In genomic region chr12:128844031-128844635, GRCh38 we compare ENCODE assay signal across 12 cellular contexts. TPM values are rescaled to one million over a fixed set of nuclear protein-coding genes. Genes with fewer than 3 reads are reported as not detected.
DNase-seq lines count a peak whose midpoint lies in the region; ATAC-seq, FAIRE-seq and TF ChIP-seq lines count a peak whose summit lies in the region.
"Had no signal": no experiment of that assay in that cellular context is flagged by ENCODE, and none has a peak within 500 bp of the region (broad histone marks: within the 10 kb centered on the region; RNA-seq: fewer than 3 reads in every experiment).

No MANE protein-coding gene starts in this region.

- no peak for FAIRE-seq in kidney (lab: Jason Lieb, UNC)
- FAIRE-seq: endothelial cell of umbilical vein had no signal

- H3K4me2 ChIP-seq in SK-N-SH = no peak overlapping the region

- H3K36me3 ChIP-seq in SK-N-SH (replicated peaks in 1 of 2; ENCODE audit: control insufficient read depth in 1 of 2, insufficient read depth in 2 of 2, low read length in 1 of 2) (no peaks in the 10 kb centered on the region), WERI-Rb-1 (no peaks in the 10 kb centered on the region), kidney (ENCODE audit: control insufficient read depth in 1 of 2, insufficient read depth in 2 of 2, low read length in 2 of 2) (no peaks in the 10 kb centered on the region)
- H3K36me3 ChIP-seq: vagina had no signal

- H3K9me3 ChIP-seq in SK-N-SH (no peaks in the 10 kb centered on the region), WERI-Rb-1 (ENCODE audit: severe bottlenecking) (no peaks in the 10 kb centered on the region), kidney (ENCODE audit: control insufficient read depth in 1 of 2, low read length in 2 of 2) (no peaks in the 10 kb centered on the region)
- H3K9me3 ChIP-seq: vagina had no signal

- no peak for TF ChIP-seq EP300 in SK-N-SH (IDR thresholded peaks at IDR 0.05; ENCODE audit: borderline replicate concordance in 1 of 2, low read depth in 1 of 2, low read length in 1 of 2)

- no peaks in the 10 kb centered on the region for H4K20me1 ChIP-seq in SK-N-SH (ENCODE audit: insufficient read depth)

- H3K4me1 ChIP-seq in SK-N-SH (ENCODE audit: control insufficient read depth in 1 of 2, insufficient read depth in 2 of 2, low read depth in 1 of 2, low read length in 1 of 2) (no peaks in the 10 kb centered on the region), kidney (ENCODE audit: control insufficient read depth in 1 of 2, insufficient read depth in 1 of 2, low read depth in 1 of 2, low read length in 2 of 2) (no peaks in the 10 kb centered on the region)
- H3K4me1 ChIP-seq: vagina had no signal

- CTCF ChIA-PET in SK-N-SH (lab: Yijun Ruan, JAX) = no interaction called here

- H2AFZ ChIP-seq in SK-N-SH (ENCODE audit: low read depth) = no peak overlapping the region

- 19% methylated on average over 7 of the region's 11 CpGs for WGBS in SK-N-SH (ENCODE audit: low lambda C conversion rate)

- no peaks in the 10 kb centered on the region for H3K9me2 ChIP-seq in SK-N-SH

- H3K79me2 ChIP-seq in SK-N-SH (ENCODE audit: insufficient read depth) = no peaks in the 10 kb centered on the region

- TF ChIP-seq CTCF in SK-N-SH (IDR thresholded peaks at IDR 0.05) (no peak), WERI-Rb-1 (IDR thresholded peaks at IDR 0.05; ENCODE audit: low read depth, low read length) (peak; percentile 67), kidney (IDR thresholded peaks at IDR 0.05; ENCODE audit: borderline replicate concordance, extremely low read depth, insufficient read depth) (no peak)

- H3K27me3 ChIP-seq in SK-N-SH (ENCODE audit: insufficient read depth) = no peaks in the 10 kb centered on the region
- H3K27me3 ChIP-seq in WERI-Rb-1 (ENCODE audit: insufficient read depth, low read depth, severe bottlenecking) = no peaks in the 10 kb centered on the region
- H3K27me3 ChIP-seq: vagina had no signal

- H3K27ac ChIP-seq in SK-N-SH (ENCODE audit: low read depth in 2 of 2, low read length in 1 of 2) (no peak overlapping the region), WERI-Rb-1 (no peak overlapping the region), kidney (ENCODE audit: low read depth in 2 of 2, low read length in 2 of 2) (no peak overlapping the region)
- H3K27ac ChIP-seq: vagina had no signal

- no peaks in the 10 kb centered on the region for H3F3A ChIP-seq in SK-N-SH (replicated peaks; ENCODE audit: insufficient read depth)

- H3K9ac ChIP-seq in SK-N-SH = no peak overlapping the region
- no peak overlapping the region for H3K9ac ChIP-seq in kidney (ENCODE audit: low read length in 2 of 2)

- ATAC-seq in SK-N-SH treated with all-trans-retinoic acid at 6 μM for 48 hours (no peak), HG02981 (IDR thresholded peaks at IDR 0.05; ENCODE audit: unreplicated experiment) (peak; percentile 48)

- intact Hi-C loops in posterior vena cava (cut with DNase I) (no loop called here), kidney (cut with DNase I) (no loop called here)

- H3K4me3 ChIP-seq in SK-N-SH (ENCODE audit: low read depth in 2 of 2, low read length in 1 of 2) (no peak overlapping the region), WERI-Rb-1 (ENCODE audit: low read depth, low read length) (no peak overlapping the region), kidney (ENCODE audit: low read length in 2 of 2) (no peak overlapping the region)
- H3K4me3 ChIP-seq: vagina had no signal

- DNase-seq in SK-N-SH = peak; percentile 64
- DNase-seq in WERI-Rb-1 = peak; percentile 48
- peak; percentile 78 for DNase-seq in posterior vena cava (ENCODE audit: low spot score)
- no peak for DNase-seq in kidney
- DNase-seq in amygdala (lab: John Stamatoyannopoulos, UW) = no peak
- no peak for DNase-seq in ecto neural progenitor cell (ENCODE audit: low spot score)
- DNase-seq: ACHN had no signal

- POLR2A ChIA-PET in SK-N-SH (lab: Yijun Ruan, JAX) = no interaction called here

- TF ChIP-seq RAD21 in SK-N-SH (IDR thresholded peaks at IDR 0.05; ENCODE audit: low read length) = no peak

TF ChIP-seq in SK-N-SH, 30 proteins besides CTCF, POLR2A, EP300 and RAD21 (continues in another document):
- TF ChIP-seq REST (IDR thresholded peaks at IDR 0.05; ENCODE audit: low read depth, low read length) = no peak
- no peak for TF ChIP-seq PBX3 (IDR thresholded peaks at IDR 0.05)
- TF ChIP-seq GABPA (IDR thresholded peaks at IDR 0.05; ENCODE audit: low read depth) = no peak

TF ChIP-seq in SK-N-SH treated with all-trans-retinoic acid at 6 μM for 48 hours, 23 proteins besides CTCF, POLR2A, EP300 and RAD21:
- no peak for TF ChIP-seq ZFP3 (CRISPR knock-in tag; IDR thresholded peaks at IDR 0.05)
- no peak for TF ChIP-seq CSDC2 (CRISPR knock-in tag; IDR thresholded peaks at IDR 0.05)
- no peak for TF ChIP-seq ZFP30 (CRISPR knock-in tag; IDR thresholded peaks at IDR 0.05)
- no peak for TF ChIP-seq CREB5 (CRISPR knock-in tag; IDR thresholded peaks at IDR 0.05; ENCODE audit: low read depth)
- TF ChIP-seq ISL1 (CRISPR knock-in tag; IDR thresholded peaks at IDR 0.05) = no peak
- TF ChIP-seq PPARA (CRISPR knock-in tag; IDR thresholded peaks at IDR 0.05; ENCODE audit: borderline replicate concordance) = no peak
- TF ChIP-seq ESRRG (CRISPR knock-in tag; IDR thresholded peaks at IDR 0.05) = no peak
- no peak for TF ChIP-seq ARNTL (CRISPR knock-in tag; IDR thresholded peaks at IDR 0.05; ENCODE audit: borderline replicate concordance, low read depth)
- no peak for TF ChIP-seq ZNF565 (CRISPR knock-in tag; conservative IDR thresholded peaks at IDR 0.05; ENCODE audit: low read depth)
- no peak for TF ChIP-seq RARB (CRISPR knock-in tag; IDR thresholded peaks at IDR 0.05)
- TF ChIP-seq POU6F1 (CRISPR knock-in tag; IDR thresholded peaks at IDR 0.05; ENCODE audit: borderline replicate concordance, low read depth) = no peak
- no peak for TF ChIP-seq TOX (CRISPR knock-in tag; IDR thresholded peaks at IDR 0.05; ENCODE audit: borderline replicate concordance)
- no peak for TF ChIP-seq TSHZ2 (CRISPR knock-in tag; IDR thresholded peaks at IDR 0.05)

RNA-seq across cellular contexts. Expression of gene GLT1D1, which starts 9.1 kb away (rescaled TPM):
- 0.05 and 0.06 TPM in 2 replicates for polyA plus RNA-seq in SK-N-SH (2012; rRNA removed)
- polyA plus RNA-seq in SK-N-SH (2012; cell fraction: cytosol; rRNA removed) = 0.14 and 0.21 TPM in 2 replicates
- 0.02 and 0.08 TPM in 2 replicates for polyA plus RNA-seq in SK-N-SH (2012; cell fraction: nucleus; rRNA removed)
- 1 to 10 TPM in 1 of 2 donors, under 1 TPM in 1; 0.67 to 1.9 TPM for total RNA-seq in posterior vena cava
- 0.41 TPM for total RNA-seq in kidney
- polyA plus RNA-seq in kidney (ENCODE audit: insufficient read depth, low read depth, low replicate concordance) = 0.45 TPM
- total RNA-seq: endothelial cell of umbilical vein, lung microvascular endothelial cell had no signal
- polyA plus RNA-seq: endothelial cell of umbilical vein had no signal

RNA-seq across cellular contexts. Expression of gene SLC15A4, which starts 20.4 kb away (rescaled TPM):
- 14.5 and 20.5 TPM in 2 replicates for polyA plus RNA-seq in SK-N-SH (2012; rRNA removed)
- polyA plus RNA-seq in SK-N-SH (2012; cell fraction: cytosol; rRNA removed) = 13.3 and 15.6 TPM in 2 replicates
- polyA plus RNA-seq in SK-N-SH (2012; cell fraction: nucleus; rRNA removed) = 19.1 and 32.5 TPM in 2 replicates
- total RNA-seq in posterior vena cava = 10 to 100 TPM; 26.8 to 27.0 TPM
- 32.4 TPM for total RNA-seq in kidney
- 11.3 TPM for polyA plus RNA-seq in kidney (ENCODE audit: insufficient read depth, low read depth, low replicate concordance)

Comparison
In these comparisons a context has a peak if more than half of its experiments do, and no peak if none do; other contexts are left out.
1. DNase-seq: peak in SK-N-SH (single experiment), WERI-Rb-1 (single experiment) and posterior vena cava (single experiment); none in kidney (single experiment), amygdala (0 of 56) and ecto neural progenitor cell (single experiment).